1 cellular context compared by ENCODE assay signal in the genomic region with DNA sequence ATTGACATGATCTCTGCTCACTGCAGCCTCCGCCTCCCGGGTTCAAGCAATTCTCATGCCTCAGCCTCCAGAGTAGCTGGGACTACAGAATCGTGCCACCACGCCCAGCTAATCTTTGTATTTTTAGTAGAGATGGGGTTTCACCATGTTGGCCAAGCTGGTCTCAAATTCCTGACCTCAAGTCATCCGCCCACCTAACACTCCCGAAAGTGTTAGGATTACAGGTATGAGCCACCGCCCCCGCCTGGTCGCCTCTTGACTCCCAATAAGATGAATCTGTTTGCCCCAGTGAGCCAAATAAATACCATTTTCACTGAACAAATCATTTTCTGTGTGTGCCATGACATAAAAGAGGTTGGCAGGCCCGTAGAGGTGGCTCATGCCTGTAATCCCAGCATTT. TPM values are rescaled to one million over a fixed set of nuclear protein-coding genes. Genes with fewer than 3 reads are reported as not detected.
"Had no signal": no experiment of that assay in that cellular context is flagged by ENCODE, and none has a peak within 500 bp of the region (broad histone marks: within the 10 kb centered on the region; RNA-seq: fewer than 3 reads in every experiment).

No MANE protein-coding gene starts in this region.

RNA-seq across cellular contexts. Expression of a gene that starts 15.2 kb away (rescaled TPM):
- total RNA-seq: SJSA1 had no signal
